In the genomic region with DNA sequence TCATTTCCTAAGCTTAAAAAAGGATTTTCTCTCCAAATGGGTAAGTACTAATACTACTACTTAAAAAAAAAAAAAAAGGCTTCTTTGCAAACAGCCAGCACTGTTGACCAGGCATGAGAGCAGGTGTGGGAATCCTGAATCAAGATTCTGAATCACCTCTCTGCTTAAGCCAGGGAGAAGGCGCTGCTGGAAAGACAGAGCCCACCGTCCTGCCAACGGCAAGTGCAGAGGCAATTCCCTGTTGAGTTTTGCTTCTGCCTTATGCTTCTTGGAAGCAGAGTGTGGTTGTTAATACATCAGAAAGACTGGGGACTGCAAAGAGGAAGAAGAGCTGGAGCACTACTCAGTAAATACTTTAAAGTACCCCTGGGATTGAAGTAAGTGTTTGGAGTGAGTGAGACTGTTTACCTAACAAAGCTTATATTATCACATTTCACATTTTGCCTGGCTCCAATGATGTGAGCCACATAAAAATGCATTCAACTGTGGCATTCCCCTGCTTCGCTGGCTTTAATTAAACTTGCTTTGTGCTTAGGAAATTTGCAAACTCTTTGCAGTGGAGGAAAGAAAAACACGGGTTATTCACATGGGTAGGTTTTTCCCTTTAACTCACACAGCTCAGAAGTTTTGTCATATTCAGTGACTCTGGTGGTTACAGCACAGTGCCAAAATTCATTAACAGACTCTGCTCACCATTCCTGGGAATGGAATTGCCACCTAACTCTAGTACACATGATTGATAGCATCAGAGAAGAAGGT, we compare ENCODE assay signal across 21 cellular contexts.
"Had no signal": no experiment of that assay in that cellular context is flagged by ENCODE, and none has a peak within 500 bp of the region (broad histone marks: within the 10 kb centered on the region; RNA-seq: fewer than 3 reads in every experiment).

No MANE protein-coding gene starts in this region.

- H3K4me3 ChIP-seq: dorsolateral prefrontal cortex, gastrocnemius medialis, heart right ventricle, upper lobe of left lung had no signal

- H3K27ac ChIP-seq: dorsolateral prefrontal cortex, gastrocnemius medialis, heart right ventricle, upper lobe of left lung had no signal

- H3K36me3 Mint-ChIP-seq: activated naive CD4-positive, alpha-beta T cell treated with anti-CD3 and anti-CD28 coated beads, Interleukin-2, amount 50 U/mL, for 72 hours; memory B cell had no signal

- DNase-seq: activated B cell treated with CpG ODN at 0.5 μM for 24 hours; activated CD4-positive, alpha-beta T cell treated with anti-CD3 and anti-CD28 coated beads for 48 hours; activated CD8-positive, alpha-beta memory T cell treated with anti-CD3 and anti-CD28 coated beads, Interleukin-2, amount 50 U/mL, for 48 hours; activated CD8-positive, alpha-beta T cell treated with anti-CD3 and anti-CD28 coated beads, Interleukin-2, amount 10 ng/mL, durations not matched to agents 7 days and 5 days; activated gamma-delta T cell; activated T-cell treated with anti-CD3 and anti-CD28 coated beads, Interleukin-2, amount 50 U/mL, for 72 hours; dorsolateral prefrontal cortex; endodermal cell; erythroblast; gastrocnemius medialis; heart right ventricle; left ventricle myocardium superior; natural killer cell; occipital lobe; stimulated activated naive CD8-positive, alpha-beta T cell treated with anti-CD3 and anti-CD28 coated beads, Interleukin-15, amount 100 ng/mL, for 72 hours; T-helper 2 cell; upper lobe of left lung had no signal

- H3K4me1 ChIP-seq: gastrocnemius medialis, heart right ventricle, upper lobe of left lung had no signal

- FAIRE-seq: islet of Langerhans had no signal

- H3K27ac Mint-ChIP-seq: activated B cell treated with CpG ODN at 0.5 μM for 24 hours; activated CD8-positive, alpha-beta T cell treated with anti-CD3 and anti-CD28 coated beads, Interleukin-2, amount 10 ng/mL, durations not matched to agents 7 days and 5 days; activated naive CD4-positive, alpha-beta T cell treated with anti-CD3 and anti-CD28 coated beads, Interleukin-2, amount 50 U/mL, for 72 hours; activated T-cell treated with anti-CD3 and anti-CD28 coated beads, Interleukin-2, amount 50 U/mL, for 72 hours; endodermal cell; memory B cell; natural killer cell; stimulated activated naive CD8-positive, alpha-beta T cell treated with anti-CD3 and anti-CD28 coated beads, Interleukin-15, amount 100 ng/mL, for 72 hours had no signal

- H3K4me3 Mint-ChIP-seq: activated B cell treated with CpG ODN at 0.5 μM for 24 hours; activated CD8-positive, alpha-beta T cell treated with anti-CD3 and anti-CD28 coated beads, Interleukin-2, amount 10 ng/mL, durations not matched to agents 7 days and 5 days; activated T-cell treated with anti-CD3 and anti-CD28 coated beads, Interleukin-2, amount 50 U/mL, for 72 hours; endodermal cell; memory B cell; natural killer cell; stimulated activated naive CD8-positive, alpha-beta T cell treated with anti-CD3 and anti-CD28 coated beads, Interleukin-15, amount 100 ng/mL, for 72 hours had no signal

- H3K36me3 ChIP-seq: gastrocnemius medialis, heart right ventricle, upper lobe of left lung had no signal

- H3K9me3 ChIP-seq: gastrocnemius medialis, upper lobe of left lung had no signal

- H3K27me3 ChIP-seq: gastrocnemius medialis, heart right ventricle, upper lobe of left lung had no signal

- ATAC-seq: activated CD8-positive, alpha-beta T cell treated with anti-CD3 and anti-CD28 coated beads, Interleukin-2, amount 10 ng/mL, durations not matched to agents 7 days and 5 days; activated naive CD4-positive, alpha-beta T cell treated with anti-CD3 and anti-CD28 coated beads, Interleukin-2, amount 50 U/mL, for 72 hours; activated T-cell treated with anti-CD3 and anti-CD28 coated beads, Interleukin-2, amount 50 U/mL, for 72 hours; gastrocnemius medialis; heart right ventricle; left ventricle myocardium superior; natural killer cell; sciatic nerve; stimulated activated naive CD8-positive, alpha-beta T cell treated with anti-CD3 and anti-CD28 coated beads, Interleukin-15, amount 100 ng/mL, for 72 hours had no signal

- H3K27me3 Mint-ChIP-seq: activated B cell treated with CpG ODN at 0.5 μM for 24 hours; memory B cell; stimulated activated naive CD8-positive, alpha-beta T cell treated with anti-CD3 and anti-CD28 coated beads, Interleukin-15, amount 100 ng/mL, for 72 hours had no signal

- H3K9me3 Mint-ChIP-seq: endodermal cell had no signal

- H3K4me1 Mint-ChIP-seq: activated B cell treated with CpG ODN at 0.5 μM for 24 hours; memory B cell; natural killer cell; stimulated activated naive CD8-positive, alpha-beta T cell treated with anti-CD3 and anti-CD28 coated beads, Interleukin-15, amount 100 ng/mL, for 72 hours had no signal
